8 cellular contexts compared by ENCODE assay signal in the genomic region with DNA sequence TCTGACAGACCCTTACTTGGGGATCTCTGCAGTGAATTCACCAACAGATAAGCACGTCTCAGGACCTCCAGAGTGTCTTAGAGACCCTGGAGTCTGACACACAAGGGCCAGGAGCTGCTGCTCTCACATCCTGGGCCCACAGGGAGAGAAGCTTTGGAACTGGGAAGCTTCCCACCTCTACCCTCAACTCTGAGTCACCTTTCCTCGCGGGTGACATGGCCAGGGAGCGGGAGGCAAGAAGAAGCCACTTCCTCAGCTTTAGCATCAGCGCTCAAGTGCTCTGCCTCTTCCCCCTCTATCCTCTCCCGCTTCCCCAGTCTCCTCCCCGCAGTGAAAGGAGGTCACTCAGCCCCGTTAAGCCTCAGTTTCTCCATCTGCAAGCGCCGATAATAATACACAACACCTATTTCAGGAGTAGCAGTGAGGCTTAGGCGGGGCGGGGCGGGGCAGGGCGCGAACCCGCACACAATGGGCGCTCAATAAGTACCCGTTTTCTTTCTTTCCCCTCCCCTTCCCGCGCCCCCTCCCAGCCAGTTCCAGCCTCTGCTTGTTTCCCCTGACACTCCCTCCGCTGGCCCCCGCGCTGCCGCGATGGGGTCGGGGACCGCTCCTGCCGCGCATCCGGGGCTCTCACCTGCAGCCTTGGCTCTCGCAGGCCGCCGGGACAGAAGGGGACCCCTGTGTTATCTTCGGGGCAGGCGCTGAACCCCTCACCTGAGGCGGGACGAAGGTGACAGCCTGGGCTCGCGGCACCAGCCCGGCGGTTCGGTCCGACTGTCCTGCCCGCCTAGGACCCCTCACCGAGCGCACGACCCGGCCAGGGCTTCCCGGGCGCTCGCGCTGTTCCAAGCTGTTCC. TPM values are rescaled to one million over a fixed set of nuclear protein-coding genes. Genes with fewer than 3 reads are reported as not detected.
DNase-seq lines count a peak whose midpoint lies in the region; ATAC-seq and TF ChIP-seq lines count a peak whose summit lies in the region.

No MANE protein-coding gene starts in this region.

- peak overlapping the region; percentile 66 for H3K9ac ChIP-seq in mesenchymal stem cell (ENCODE audit: low read length)

- DNase-seq in D341Med (ENCODE audit: low spot score), result peak; percentile 54
- peak; percentile 16 for DNase-seq in T follicular helper cell (ENCODE audit: low read depth)
- peak; percentile 37 for DNase-seq in cerebellar cortex (ENCODE audit: low spot score)
- no peak for DNase-seq in mesenchymal stem cell
- DNase-seq in tibial nerve (ENCODE audit: low spot score in 2 of 2), result no peak
- no peak for DNase-seq in inferior parietal cortex (ENCODE audit: extremely low spot score)

- TF ChIP-seq EP300 in tibial nerve (IDR thresholded peaks at IDR 0.05), result no peak

- H2BK120ac ChIP-seq in mesenchymal stem cell (ENCODE audit: low read depth, low read length), result no peak overlapping the region

- H3K4me3 ChIP-seq in mesenchymal stem cell (ENCODE audit: insufficient read depth in 1 of 2, low read depth in 1 of 2, low read length in 2 of 2) (peak overlapping the region; percentile 67 to 83), tibial nerve (peak overlapping the region; percentile 55 to 93 (median 70))

- peak overlapping the region; percentile 95 for H3K4me2 ChIP-seq in mesenchymal stem cell (ENCODE audit: low read length, poor library complexity, severe bottlenecking)

- H4K91ac ChIP-seq in mesenchymal stem cell (ENCODE audit: low read length), result no peak overlapping the region

- H3K23ac ChIP-seq in mesenchymal stem cell (ENCODE audit: low read length in 2 of 2), result peak overlapping the region in 1 of 2 experiments; percentile 51

- H2AK5ac ChIP-seq in mesenchymal stem cell (ENCODE audit: low read length, severe bottlenecking), result no peak overlapping the region

- H3K14ac ChIP-seq in mesenchymal stem cell (ENCODE audit: low read length in 2 of 2), result peak overlapping the region in 1 of 2 experiments; percentile 71

- H2AFZ ChIP-seq in mesenchymal stem cell (ENCODE audit: low read depth, low read length), result peak overlapping the region; percentile 29

- ATAC-seq in HG02623 (IDR thresholded peaks at IDR 0.05; ENCODE audit: unreplicated experiment) (peak; percentile 7), GM21576 (IDR thresholded peaks at IDR 0.05; ENCODE audit: unreplicated experiment) (no peak)

- peak overlapping the region in 1 of 2 experiments; percentile 6 for H2BK12ac ChIP-seq in mesenchymal stem cell (ENCODE audit: low read length in 2 of 2)

- TF ChIP-seq POLR2A in tibial nerve (IDR thresholded peaks at IDR 0.05), result no peak

- peak overlapping the region in 1 of 2 experiments; percentile 80 for H3K18ac ChIP-seq in mesenchymal stem cell (ENCODE audit: low read depth in 1 of 2, low read length in 2 of 2)

- TF ChIP-seq CTCF in tibial nerve (IDR thresholded peaks at IDR 0.05), result no peak

- no peak overlapping the region for H3K4ac ChIP-seq in mesenchymal stem cell (ENCODE audit: low read depth in 1 of 2, low read length in 2 of 2)

- H3K27me3 ChIP-seq in mesenchymal stem cell (ENCODE audit: control insufficient read depth in 1 of 2, insufficient read depth in 1 of 2, low read length in 2 of 2) (peaks cover 23 to 33% of the 10 kb centered on the region in 2 experiments), tibial nerve (no peaks in the 10 kb centered on the region)

- peak overlapping the region; percentile 17 for H2BK15ac ChIP-seq in mesenchymal stem cell (ENCODE audit: low read depth, poor library complexity, severe bottlenecking)

- no peaks in the 10 kb centered on the region for H3K9me3 ChIP-seq in mesenchymal stem cell (ENCODE audit: control insufficient read depth, low read length)
- no peaks in the 10 kb centered on the region for H3K9me3 ChIP-seq in tibial nerve

- peaks cover 16% of the 10 kb centered on the region for H3K4me1 ChIP-seq in mesenchymal stem cell (ENCODE audit: control insufficient read depth, insufficient read depth, low read depth, low read length)
- H3K4me1 ChIP-seq in tibial nerve, result peaks cover 0 to 52% (median 7%) of the 10 kb centered on the region in 4 donors

- no peak overlapping the region for H4K8ac ChIP-seq in mesenchymal stem cell (ENCODE audit: low read length)

- no peak overlapping the region for H2BK5ac ChIP-seq in mesenchymal stem cell (ENCODE audit: low read depth, low read length, poor library complexity, severe bottlenecking)

- no peak overlapping the region for H3K27ac ChIP-seq in mesenchymal stem cell (ENCODE audit: low read length, poor library complexity, severe bottlenecking)
- peak overlapping the region in 3 of 4 donors; percentile 39 to 83 (median 63) for H3K27ac ChIP-seq in tibial nerve

- H3K36me3 ChIP-seq in mesenchymal stem cell (ENCODE audit: control insufficient read depth in 1 of 2, insufficient read depth in 2 of 2, low read depth in 1 of 2, low read length in 2 of 2), result no peaks in the 10 kb centered on the region
- H3K36me3 ChIP-seq in tibial nerve, result no peaks in the 10 kb centered on the region

- no peaks in the 10 kb centered on the region for H3K79me1 ChIP-seq in mesenchymal stem cell (replicated peaks; ENCODE audit: low read length, poor library complexity, severe bottlenecking)

- WGBS in mesenchymal stem cell, result 3% methylated on average over 51 of the region's 52 CpGs
- 8 to 9% methylated on average over 33 to 51 of the region's 52 CpGs for WGBS in tibial nerve, 2 donors

RNA-seq across cellular contexts. Expression of a gene that starts 0.9 kb away (rescaled TPM):
- 1.8 TPM for polyA plus RNA-seq in mesenchymal stem cell (2013, experiment 1 of 2)
- polyA plus RNA-seq in mesenchymal stem cell (2013, experiment 2 of 2), result 1.4 TPM
- total RNA-seq in tibial nerve, result 100 to 1,000 TPM in 2 of 4 donors, 10 to 100 TPM in 2; 92.2 to 122 (median 101) TPM

RNA-seq across cellular contexts. Expression of a gene that starts 37.2 kb away (rescaled TPM):
- 896 TPM for polyA plus RNA-seq in mesenchymal stem cell (2013, experiment 1 of 2)
- 870 TPM for polyA plus RNA-seq in mesenchymal stem cell (2013, experiment 2 of 2)
- total RNA-seq in tibial nerve, result 100 to 1,000 TPM; 151 to 358 (median 184) TPM

Comparison
In these comparisons a context has a peak if more than half of its experiments do, and no peak if none do; other contexts are left out.
1. DNase-seq: peak in D341Med (single experiment), T follicular helper cell (single experiment) and cerebellar cortex (single experiment); none in mesenchymal stem cell (single experiment), tibial nerve (0 of 2) and inferior parietal cortex (single experiment).